ENCODE assay signal across 8 cellular contexts in genomic region chr10:11824376-11824775, GRCh38. TPM values are rescaled to one million over a fixed set of nuclear protein-coding genes. Genes with fewer than 3 reads are reported as not detected.
DNase-seq lines count a peak whose midpoint lies in the region; ATAC-seq and TF ChIP-seq lines count a peak whose summit lies in the region.

No MANE protein-coding gene starts in this region.

- in situ Hi-C loops in astrocyte of the spinal cord (cut with HindIII; ENCODE audit: low sequenced_read_pairs), result no loop called here

- peaks cover 0 to 10% (median 4%) of the 10 kb centered on the region in 9 donors for H3K4me1 ChIP-seq in heart right ventricle
- peaks cover 6 to 31% of the 10 kb centered on the region in 2 donors for H3K4me1 ChIP-seq in left lung
- H3K4me1 ChIP-seq in upper lobe of right lung, result peaks cover 7% of the 10 kb centered on the region

- intact Hi-C loops in heart right ventricle (cut with DNase I), result no loop called here
- intact Hi-C loops in cardiac septum (cut with DNase I), result no loop called here
- intact Hi-C loops in left lung (cut with DNase I), result no loop called here
- intact Hi-C loops in upper lobe of right lung (cut with DNase I), result no loop called here

- no peaks in the 10 kb centered on the region for H3K9me3 ChIP-seq in heart right ventricle
- H3K9me3 ChIP-seq in left lung, result no peaks in the 10 kb centered on the region
- H3K9me3 ChIP-seq in upper lobe of right lung, result no peaks in the 10 kb centered on the region

- H3K27me3 ChIP-seq in heart right ventricle, result peaks cover 0 to 43% (median 11%) of the 10 kb centered on the region in 7 donors
- H3K27me3 ChIP-seq in left lung, result peaks cover 0 to 34% of the 10 kb centered on the region in 2 donors
- H3K27me3 ChIP-seq in upper lobe of right lung, result no peaks in the 10 kb centered on the region

- no peak for ATAC-seq in heart right ventricle
- no peak for ATAC-seq in left lung
- no peak for ATAC-seq in upper lobe of right lung
- ATAC-seq in GM19351 (IDR thresholded peaks at IDR 0.05; ENCODE audit: unreplicated experiment), result no peak
- ATAC-seq in HG03039 (IDR thresholded peaks at IDR 0.05; ENCODE audit: unreplicated experiment), result no peak

- TF ChIP-seq CTCF in heart right ventricle (IDR thresholded peaks at IDR 0.05) (no peak), astrocyte of the spinal cord (IDR thresholded peaks at IDR 0.05; ENCODE audit: low read depth, low read length) (no peak), left lung (IDR thresholded peaks at IDR 0.05) (no peak), upper lobe of right lung (IDR thresholded peaks at IDR 0.05) (no peak)

- no peak overlapping the region for H3K27ac ChIP-seq in heart right ventricle
- H3K27ac ChIP-seq in left lung, result peak overlapping the region in 1 of 2 donors; percentile 70
- peak overlapping the region; percentile 85 for H3K27ac ChIP-seq in upper lobe of right lung

- H3K4me3 ChIP-seq in heart right ventricle (peak overlapping the region in 9 of 10 donors; percentile 64 to 73 (median 68)), astrocyte of the spinal cord (ENCODE audit: low read depth, low read length) (peak overlapping the region; percentile 66), left lung (peak overlapping the region; percentile 63 to 74), upper lobe of right lung (peak overlapping the region; percentile 83)

- DNase-seq in heart right ventricle (no peak), cardiac septum (ENCODE audit: low spot score) (no peak), astrocyte of the spinal cord (ENCODE audit: low read depth, low spot score) (peak; percentile 17), left lung (no peak), upper lobe of right lung (no peak), LoVo (ENCODE audit: low spot score) (no peak)

- no peaks in the 10 kb centered on the region for H3K36me3 ChIP-seq in heart right ventricle
- H3K36me3 ChIP-seq in left lung, result no peaks in the 10 kb centered on the region
- no peaks in the 10 kb centered on the region for H3K36me3 ChIP-seq in upper lobe of right lung

- 52 to 66% methylated on average over 6 of the region's 6 CpGs for WGBS in heart right ventricle, 2 donors

RNA-seq across cellular contexts. Expression of gene PROSER2, which starts 1.2 kb away (rescaled TPM):
- total RNA-seq in heart right ventricle (1 to 10 TPM in 2 of 10 donors, under 1 TPM in 8; 0.34 to 1.6 (median 0.76) TPM), cardiac septum (1.3 TPM), left lung (10 to 100 TPM; 12.8 to 14.8 TPM), upper lobe of right lung (33.3 TPM)
- polyA plus RNA-seq in heart right ventricle, result under 1 TPM; 0.51 to 0.80 TPM
